In genomic region chr13:100095498-100095897, GRCh38 we compare ENCODE assay signal across 24 cellular contexts.
"Had no signal": no experiment of that assay in that cellular context is flagged by ENCODE, and none has a peak within 500 bp of the region (broad histone marks: within the 10 kb centered on the region; RNA-seq: fewer than 3 reads in every experiment).

No MANE protein-coding gene starts in this region.

- H3K27ac ChIP-seq: gastrocnemius medialis, ovary, psoas muscle, stomach, thyroid gland had no signal

- H3K4me3 Mint-ChIP-seq: effector memory CD8-positive, alpha-beta T cell; memory B cell; naive thymus-derived CD8-positive, alpha-beta T cell; nephron progenitor cell; type B pancreatic cell had no signal

- H3K27me3 ChIP-seq: gastrocnemius medialis, ovary, stomach, thyroid gland had no signal

- DNase-seq: cortex of kidney; effector memory CD8-positive, alpha-beta T cell; gastrocnemius medialis; head of caudate nucleus; left ventricle myocardium superior; midbrain; naive thymus-derived CD8-positive, alpha-beta T cell; nephron progenitor cell; nucleus accumbens; ovary; posterior cingulate gyrus; psoas muscle; right cardiac atrium; stimulated activated CD4-positive, alpha-beta T cell treated with anti-CD3 and anti-CD28 coated beads, Interleukin-12 subunit alpha, Interleukin-12 subunit beta, amount 100 ng/mL, for 4 hours; stimulated activated CD4-positive, alpha-beta T cell treated with anti-CD3 and anti-CD28 coated beads, Interleukin-1b, Interleukin-23, amount 100 ng/mL, for 48 hours; stimulated activated CD4-positive, alpha-beta T cell treated with anti-CD3 and anti-CD28 coated beads, Interleukin-4, amount 100 ng/mL, for 1 hour; stimulated activated CD8-positive, alpha-beta memory T cell treated with anti-CD3 and anti-CD28 coated beads, Interleukin-4, amount 100 ng/mL, for 48 hours; stimulated activated naive CD4-positive, alpha-beta T cell; stomach; thyroid gland had no signal

- H3K4me3 ChIP-seq: gastrocnemius medialis, lung, ovary, psoas muscle, smooth muscle cell, stomach, thyroid gland had no signal

- H3K9me3 ChIP-seq: gastrocnemius medialis, ovary, psoas muscle, stomach, thyroid gland had no signal

- H3K27me3 Mint-ChIP-seq: effector memory CD8-positive, alpha-beta T cell; memory B cell; naive thymus-derived CD8-positive, alpha-beta T cell; type B pancreatic cell had no signal

- H3K27ac Mint-ChIP-seq: effector memory CD8-positive, alpha-beta T cell; memory B cell; nephron progenitor cell; type B pancreatic cell had no signal

- H3K9me3 Mint-ChIP-seq: effector memory CD8-positive, alpha-beta T cell; memory B cell had no signal

- ATAC-seq: effector memory CD8-positive, alpha-beta T cell; gastrocnemius medialis; left ventricle myocardium superior; naive thymus-derived CD8-positive, alpha-beta T cell; psoas muscle; right cardiac atrium had no signal

- H3K4me2 ChIP-seq: smooth muscle cell had no signal

- H3K36me3 ChIP-seq: gastrocnemius medialis, ovary, stomach, thyroid gland had no signal
